In genomic region chr9:87530716-87531115, GRCh38 we compare ENCODE assay signal across 12 cellular contexts.
"Had no signal": no experiment of that assay in that cellular context is flagged by ENCODE, and none has a peak within 500 bp of the region (broad histone marks: within the 10 kb centered on the region; RNA-seq: fewer than 3 reads in every experiment).

No MANE protein-coding gene starts in this region.

- H3K36me3 ChIP-seq: adrenal gland, ovary had no signal

- H3K27ac Mint-ChIP-seq: activated CD4-positive, alpha-beta T cell treated with anti-CD3 and anti-CD28 coated beads, Interleukin-2, amount 10 ng/mL, durations not matched to agents 24 days and 14 days; activated naive CD4-positive, alpha-beta T cell treated with anti-CD3 and anti-CD28 coated beads, Interleukin-2, amount 10 ng/mL, durations not matched to agents 7 days and 5 days; nephron; stimulated activated naive CD8-positive, alpha-beta T cell treated with anti-CD3 and anti-CD28 coated beads, Interleukin-15, amount 100 ng/mL, for 72 hours; T-helper 1 cell treated with Interleukin-12 subunit alpha and Interleukin-12 subunit beta and Interleukin-4 antibody, amounts not matched to agents 30 μg/mL and 1 μg/mL, for 36 hours had no signal

- H3K36me3 Mint-ChIP-seq: activated naive CD4-positive, alpha-beta T cell treated with anti-CD3 and anti-CD28 coated beads, Interleukin-2, amount 10 ng/mL, durations not matched to agents 7 days and 5 days had no signal

- ATAC-seq: esophagus mucosa; stimulated activated naive CD8-positive, alpha-beta T cell treated with anti-CD3 and anti-CD28 coated beads, Interleukin-15, amount 100 ng/mL, for 72 hours had no signal

- H3K27ac ChIP-seq: ovary had no signal

- H3K4me3 ChIP-seq: adrenal gland, ovary had no signal

- H3K4me3 Mint-ChIP-seq: activated CD4-positive, alpha-beta T cell treated with anti-CD3 and anti-CD28 coated beads, Interleukin-2, amount 10 ng/mL, durations not matched to agents 24 days and 14 days; activated naive CD4-positive, alpha-beta T cell treated with anti-CD3 and anti-CD28 coated beads, Interleukin-2, amount 10 ng/mL, durations not matched to agents 7 days and 5 days; central memory CD8-positive, alpha-beta T cell; nephron; stimulated activated naive CD8-positive, alpha-beta T cell treated with anti-CD3 and anti-CD28 coated beads, Interleukin-15, amount 100 ng/mL, for 72 hours; T-helper 1 cell treated with Interleukin-12 subunit alpha and Interleukin-12 subunit beta and Interleukin-4 antibody, amounts not matched to agents 30 μg/mL and 1 μg/mL, for 36 hours had no signal

- DNase-seq: activated CD4-positive, alpha-beta T cell treated with anti-CD3 and anti-CD28 coated beads, Interleukin-2, amount 10 ng/mL, durations not matched to agents 24 days and 14 days; activated naive CD4-positive, alpha-beta T cell treated with anti-CD3 and anti-CD28 coated beads, Interleukin-2, amount 10 ng/mL, durations not matched to agents 7 days and 5 days; adrenal gland; cortex of kidney; islet precursor cell; ovary; stimulated activated CD4-positive, alpha-beta T cell treated with anti-CD3 and anti-CD28 coated beads, Interleukin-4, amount 100 ng/mL, for 4 hours; stimulated activated naive CD8-positive, alpha-beta T cell treated with anti-CD3 and anti-CD28 coated beads, Interleukin-15, amount 100 ng/mL, for 72 hours had no signal

- H3K9me3 Mint-ChIP-seq: activated CD4-positive, alpha-beta T cell treated with anti-CD3 and anti-CD28 coated beads, Interleukin-2, amount 10 ng/mL, durations not matched to agents 24 days and 14 days; activated naive CD4-positive, alpha-beta T cell treated with anti-CD3 and anti-CD28 coated beads, Interleukin-2, amount 10 ng/mL, durations not matched to agents 7 days and 5 days; central memory CD8-positive, alpha-beta T cell; nephron; stimulated activated naive CD8-positive, alpha-beta T cell treated with anti-CD3 and anti-CD28 coated beads, Interleukin-15, amount 100 ng/mL, for 72 hours; T-helper 1 cell treated with Interleukin-12 subunit alpha and Interleukin-12 subunit beta and Interleukin-4 antibody, amounts not matched to agents 30 μg/mL and 1 μg/mL, for 36 hours had no signal

- H3K9me3 ChIP-seq: adrenal gland, ovary had no signal

- H3K27me3 Mint-ChIP-seq: activated CD4-positive, alpha-beta T cell treated with anti-CD3 and anti-CD28 coated beads, Interleukin-2, amount 10 ng/mL, durations not matched to agents 24 days and 14 days; activated naive CD4-positive, alpha-beta T cell treated with anti-CD3 and anti-CD28 coated beads, Interleukin-2, amount 10 ng/mL, durations not matched to agents 7 days and 5 days; central memory CD8-positive, alpha-beta T cell had no signal

- H3K27me3 ChIP-seq: adrenal gland, ovary had no signal

- H3K4me1 Mint-ChIP-seq: activated naive CD4-positive, alpha-beta T cell treated with anti-CD3 and anti-CD28 coated beads, Interleukin-2, amount 10 ng/mL, durations not matched to agents 7 days and 5 days; central memory CD8-positive, alpha-beta T cell had no signal
